Comparison of ENCODE assay signal across 8 cellular contexts in the genomic region with DNA sequence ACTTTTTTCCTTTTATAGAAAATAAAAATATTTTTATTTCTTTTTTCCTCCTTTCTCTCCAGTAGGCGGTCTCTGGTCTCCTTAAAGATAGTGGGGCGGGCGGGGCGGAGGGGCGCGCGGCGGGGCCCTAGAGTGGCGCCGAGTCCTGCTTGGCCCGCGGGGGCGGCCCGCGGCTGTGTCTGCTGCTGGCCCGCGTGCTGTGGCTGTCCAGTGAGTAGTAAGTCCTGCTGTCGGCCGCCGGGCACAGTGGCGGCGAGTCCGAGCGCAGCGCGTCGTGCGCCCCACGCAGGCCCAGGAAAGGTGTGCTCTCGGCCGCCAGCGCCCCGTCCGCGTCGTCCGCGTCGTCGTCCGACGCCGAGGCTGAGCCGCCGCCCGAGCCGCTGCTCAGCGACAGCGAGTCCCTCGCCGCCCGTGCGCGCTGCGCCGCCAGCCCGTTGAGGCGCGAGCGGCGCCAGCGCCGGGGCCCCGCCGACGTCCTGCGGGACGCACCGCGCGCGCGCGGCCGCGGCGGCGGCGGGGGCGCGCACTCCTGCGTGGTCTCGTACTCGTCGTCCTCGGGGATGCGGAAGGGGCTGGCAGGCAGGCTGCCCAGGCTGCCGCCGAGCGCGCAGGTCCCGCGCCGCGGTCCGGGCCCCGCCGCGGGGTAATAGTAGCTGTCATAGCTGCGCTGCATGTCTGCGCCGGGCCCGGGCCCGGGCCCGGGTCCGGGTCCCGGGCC. TPM values are rescaled to one million over a fixed set of nuclear protein-coding genes. Genes with fewer than 3 reads are reported as not detected.
A peak's percentile ranks its signal among the peaks of the same experiment; 100 is the strongest.
DNase-seq lines count a peak whose midpoint lies in the region; ATAC-seq, FAIRE-seq and TF ChIP-seq lines count a peak whose summit lies in the region.

No MANE protein-coding gene starts in this region.

- no peaks in the 10 kb centered on the region for H3K9me3 Mint-ChIP-seq in MCF 10A (ENCODE audit: unreplicated experiment)

- CTCF ChIA-PET in A549 (lab: Yijun Ruan, JAX) = interaction anchor here (0.6 to 12.5 kb wide), 6 partner anchors 12 to 121 kb away, joined by 3 to 193 read pairs (median 15); no protein-coding TSS in a partner anchor
- CTCF ChIA-PET in MCF 10A (lab: Yijun Ruan, JAX) = interaction anchor here (0.6 to 6.7 kb wide), 11 partner anchors 14 to 175 kb away, joined by 3 to 87 read pairs (median 7); no protein-coding TSS in a partner anchor
- CTCF ChIA-PET in PC-9 (lab: Charles Lee) = interaction anchor here (0.6 kb wide), 2 partner anchors 58 to 350 kb away, joined by 3 to 4 read pairs; no protein-coding TSS in a partner anchor

- H3K4me3 ChIP-seq in A549 = peak overlapping the region; percentile 71
- H3K4me3 ChIP-seq in WI38 (ENCODE audit: low read depth, low read length) = peak overlapping the region; percentile 8; the same call in 1 of the 2 replicates
- H3K4me3 ChIP-seq in PC-9 = no peak overlapping the region

- 8% methylated on average over 16 of the region's 107 CpGs for WGBS in A549 (ENCODE audit: missing lambda C conversion rate)

- H3K27ac ChIP-seq in A549 = peak overlapping the region; percentile 77 to 83
- no peak overlapping the region for H3K27ac ChIP-seq in PC-9

- no peak for TF ChIP-seq CTCF in A549 (IDR thresholded peaks at IDR 0.05)
- TF ChIP-seq CTCF in WI38 (IDR thresholded peaks at IDR 0.05; ENCODE audit: low read depth, low read length) = no peak
- no peak for TF ChIP-seq CTCF in MCF 10A (IDR thresholded peaks at IDR 0.05; ENCODE audit: unreplicated experiment)
- TF ChIP-seq CTCF in PC-9 (conservative IDR thresholded peaks at IDR 0.05) = no peak

- H3K27me3 Mint-ChIP-seq in MCF 10A (ENCODE audit: insufficient read depth, unreplicated experiment) = peaks cover 20% of the 10 kb centered on the region

- peak overlapping the region; percentile 23 for H3K4me3 Mint-ChIP-seq in MCF 10A (ENCODE audit: unreplicated experiment)

- TF ChIP-seq EP300 in A549 (IDR thresholded peaks at IDR 0.05) = no peak

- H3F3A ChIP-seq in PC-9 (ENCODE audit: insufficient read depth, low read depth) = no peaks in the 10 kb centered on the region

- H3K4me1 ChIP-seq in A549 = peaks cover 6% of the 10 kb centered on the region
- no peaks in the 10 kb centered on the region for H3K4me1 ChIP-seq in PC-9 (replicated peaks; ENCODE audit: insufficient read depth)

- no peak for FAIRE-seq in A549 (lab: Jason Lieb, UNC)

- DNase-seq in A549 (ENCODE audit: low read depth in 1 of 2, low spot score in 1 of 2) (peak; percentile 35 to 60), MCF 10A (ENCODE audit: unreplicated experiment) (no peak), iris pigment epithelial cell (ENCODE audit: low read depth) (peak; percentile 21), PC-9 (no peak)
- DNase-seq in stimulated activated CD4-positive, alpha-beta T cell treated with anti-CD3 and anti-CD28 coated beads, Interleukin-12 subunit alpha, Interleukin-12 subunit beta, amount 100 ng/mL, for 48 hours (ENCODE audit: low read depth in 2 of 3, low spot score in 1 of 3) = peak; percentile 42 to 58 (median 55)

- H3K9me2 ChIP-seq in PC-9 (ENCODE audit: insufficient read depth) = no peaks in the 10 kb centered on the region

- peaks cover 6% of the 10 kb centered on the region for H3K4me1 Mint-ChIP-seq in MCF 10A (ENCODE audit: insufficient read depth, unreplicated experiment)

- H3K4me2 ChIP-seq in A549 (peak overlapping the region; percentile 96), PC-9 (no peak overlapping the region)

- no peaks in the 10 kb centered on the region for H3K36me3 Mint-ChIP-seq in MCF 10A (ENCODE audit: insufficient read depth, unreplicated experiment)

- ATAC-seq in A549 = peak; percentile 49 to 64
- ATAC-seq in GM18909 (IDR thresholded peaks at IDR 0.05; ENCODE audit: poor library complexity, unreplicated experiment) = peak; percentile 74
- ATAC-seq in HG03442 (IDR thresholded peaks at IDR 0.05; ENCODE audit: unreplicated experiment) = peak; percentile 68

- intact Hi-C loops in MCF 10A (cut with micrococcal nuclease) = no loop called here
- intact Hi-C loops in PC-9 (cut with micrococcal nuclease; ENCODE audit: unreplicated experiment) = no loop called here

- BruUV-seq in MCF 10A (replicated peaks; lab: Mats Ljungman, UMichigan) = no TSS peak
- no TSS peak for BruUV-seq in PC-9 (replicated peaks; lab: Mats Ljungman, UMichigan)

- no peaks in the 10 kb centered on the region for H4K20me1 ChIP-seq in PC-9 (ENCODE audit: insufficient read depth)

- peak; percentile 74 for TF ChIP-seq POLR2A in A549 (IDR thresholded peaks at IDR 0.05; ENCODE audit: low read length)

- POLR2A ChIA-PET in A549 (lab: Yijun Ruan, JAX) (interaction anchor here (0.7 kb wide), 2 partner anchors 90 to 878 kb away, joined by 3 to 4 read pairs; no protein-coding TSS in a partner anchor), MCF 10A (lab: Yijun Ruan, JAX) (interaction anchor here (1.4 kb wide), 1 partner anchor 65 kb away, joined by 3 read pairs; no protein-coding TSS in a partner anchor), PC-9 (lab: Charles Lee; ENCODE audit: unreplicated experiment) (no interaction called here)

- no peak for TF ChIP-seq RAD21 in A549 (conservative IDR thresholded peaks at IDR 0.05 in 1 of 2, IDR thresholded peaks at IDR 0.05 in 1 of 2)

- no peak overlapping the region for H2AFZ ChIP-seq in PC-9

- H3K36me3 ChIP-seq in PC-9 (ENCODE audit: low read depth) = no peaks in the 10 kb centered on the region

- peaks cover 7% of the 10 kb centered on the region; the same call in 1 of the 2 replicates for H3K27me3 ChIP-seq in PC-9 (ENCODE audit: insufficient read depth, low read depth)

- no peaks in the 10 kb centered on the region for H3K9me3 ChIP-seq in A549
- H3K9me3 ChIP-seq in PC-9 (ENCODE audit: insufficient read depth, low read depth) = no peaks in the 10 kb centered on the region

- no peaks in the 10 kb centered on the region for H3K79me2 ChIP-seq in PC-9 (ENCODE audit: low read depth)

- H3K27ac Mint-ChIP-seq in MCF 10A (ENCODE audit: low read depth, unreplicated experiment) = no peak overlapping the region

TF ChIP-seq in A549, 52 proteins besides CTCF, POLR2A, EP300 and RAD21:
- TF ChIP-seq, protein P1, sequence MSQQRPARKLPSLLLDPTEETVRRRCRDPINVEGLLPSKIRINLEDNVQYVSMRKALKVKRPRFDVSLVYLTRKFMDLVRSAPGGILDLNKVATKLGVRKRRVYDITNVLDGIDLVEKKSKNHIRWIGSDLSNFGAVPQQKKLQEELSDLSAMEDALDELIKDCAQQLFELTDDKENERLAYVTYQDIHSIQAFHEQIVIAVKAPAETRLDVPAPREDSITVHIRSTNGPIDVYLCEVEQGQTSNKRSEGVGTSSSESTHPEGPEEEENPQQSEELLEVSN (IDR thresholded peaks at IDR 0.05; ENCODE audit: borderline replicate concordance, low read depth) = peak; percentile 70
- TF ChIP-seq FOSL2 (IDR thresholded peaks at IDR 0.05) (no peak), FOSL2 (CRISPR knock-in tag; IDR thresholded peaks at IDR 0.05) (no peak), NFE2L2 (conservative IDR thresholded peaks at IDR 0.05; ENCODE audit: low read length) (no peak), MAZ (IDR thresholded peaks at IDR 0.05; ENCODE audit: borderline replicate concordance, low read depth, low read length) (no peak), NPAS2 (CRISPR knock-in tag; IDR thresholded peaks at IDR 0.05; ENCODE audit: borderline replicate concordance) (no peak), BHLHE40 (IDR thresholded peaks at IDR 0.05; ENCODE audit: low read depth, low read length) (no peak), SMC3 (IDR thresholded peaks at IDR 0.05) (no peak), JUN (IDR thresholded peaks at IDR 0.05) (peak in 1 of 2 experiments; percentile 60; a peak in 2 of 5 replicates)
- TF ChIP-seq, protein P2, sequence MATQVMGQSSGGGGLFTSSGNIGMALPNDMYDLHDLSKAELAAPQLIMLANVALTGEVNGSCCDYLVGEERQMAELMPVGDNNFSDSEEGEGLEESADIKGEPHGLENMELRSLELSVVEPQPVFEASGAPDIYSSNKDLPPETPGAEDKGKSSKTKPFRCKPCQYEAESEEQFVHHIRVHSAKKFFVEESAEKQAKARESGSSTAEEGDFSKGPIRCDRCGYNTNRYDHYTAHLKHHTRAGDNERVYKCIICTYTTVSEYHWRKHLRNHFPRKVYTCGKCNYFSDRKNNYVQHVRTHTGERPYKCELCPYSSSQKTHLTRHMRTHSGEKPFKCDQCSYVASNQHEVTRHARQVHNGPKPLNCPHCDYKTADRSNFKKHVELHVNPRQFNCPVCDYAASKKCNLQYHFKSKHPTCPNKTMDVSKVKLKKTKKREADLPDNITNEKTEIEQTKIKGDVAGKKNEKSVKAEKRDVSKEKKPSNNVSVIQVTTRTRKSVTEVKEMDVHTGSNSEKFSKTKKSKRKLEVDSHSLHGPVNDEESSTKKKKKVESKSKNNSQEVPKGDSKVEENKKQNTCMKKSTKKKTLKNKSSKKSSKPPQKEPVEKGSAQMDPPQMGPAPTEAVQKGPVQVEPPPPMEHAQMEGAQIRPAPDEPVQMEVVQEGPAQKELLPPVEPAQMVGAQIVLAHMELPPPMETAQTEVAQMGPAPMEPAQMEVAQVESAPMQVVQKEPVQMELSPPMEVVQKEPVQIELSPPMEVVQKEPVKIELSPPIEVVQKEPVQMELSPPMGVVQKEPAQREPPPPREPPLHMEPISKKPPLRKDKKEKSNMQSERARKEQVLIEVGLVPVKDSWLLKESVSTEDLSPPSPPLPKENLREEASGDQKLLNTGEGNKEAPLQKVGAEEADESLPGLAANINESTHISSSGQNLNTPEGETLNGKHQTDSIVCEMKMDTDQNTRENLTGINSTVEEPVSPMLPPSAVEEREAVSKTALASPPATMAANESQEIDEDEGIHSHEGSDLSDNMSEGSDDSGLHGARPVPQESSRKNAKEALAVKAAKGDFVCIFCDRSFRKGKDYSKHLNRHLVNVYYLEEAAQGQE (IDR thresholded peaks at IDR 0.05) = no peak
- TF ChIP-seq, protein P3, sequence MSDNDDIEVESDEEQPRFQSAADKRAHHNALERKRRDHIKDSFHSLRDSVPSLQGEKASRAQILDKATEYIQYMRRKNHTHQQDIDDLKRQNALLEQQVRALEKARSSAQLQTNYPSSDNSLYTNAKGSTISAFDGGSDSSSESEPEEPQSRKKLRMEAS (IDR thresholded peaks at IDR 0.05) = peak; percentile 79

RNA-seq across cellular contexts. Expression of a gene that starts 52.3 kb away (rescaled TPM):
- polyA plus RNA-seq in A549 (2011; rRNA removed) = 0.03 TPM in 1 of 2 replicates, not detected in the other
- 0.01 TPM in 2 replicates for polyA plus RNA-seq in A549 (2012; cell fraction: cytosol; rRNA removed)
- polyA plus RNA-seq in A549 (2012; cell fraction: nucleus; rRNA removed) = 0.02 and 0.11 TPM in 2 replicates
- 0.03 to 0.05 TPM (median 0.03 TPM) in 3 replicates for polyA plus RNA-seq in A549 (2017; fragmentation: RNase III; extraction: RNeasy Plus Mini Kit Qiagen cat#74134 plus additional on column Dnase treatment)
- 0.08 TPM in 1 of 2 replicates, not detected in the other for polyA minus RNA-seq in A549 (2011; rRNA and poly(A)+ RNA removed)
- not detected in 2 replicates for total RNA-seq in MCF 10A (2022)
- 0.07 and 0.08 TPM in 2 replicates for total RNA-seq in PC-9 (2021)

Comparison
In these comparisons a context has a peak if more than half of its experiments do, and no peak if none do; other contexts are left out.
1. DNase-seq: peak in A549 (2 of 2), iris pigment epithelial cell (single experiment) and stimulated activated CD4-positive, alpha-beta T cell treated with anti-CD3 and anti-CD28 coated beads, Interleukin-12 subunit alpha, Interleukin-12 subunit beta, amount 100 ng/mL, for 48 hours (3 of 3); none in MCF 10A (single experiment) and PC-9 (0 of 2).
2. Peak in every context shown above with its lines, with median percentiles within 50 percentile points of each other: ATAC-seq.